1 cellular context compared by ENCODE assay signal in genomic region chr2:73779472-73780241, GRCh38.
TF ChIP-seq lines count a peak whose summit lies in the region.

Gene DUSP11, minus strand, starts transcription at chr2:73780103. Its CDS starts 129 bp downstream, at chr2:73779974.

TF ChIP-seq in K562, 482 proteins besides CTCF, POLR2A, EP300 and RAD21 (continued from another document and continues in another):
- TF ChIP-seq KDM5B (IDR thresholded peaks at IDR 0.05; ENCODE audit: insufficient replicate concordance, low read depth, low read length): peak; percentile 92
- TF ChIP-seq NFE2L1 (tag; IDR thresholded peaks at IDR 0.05; ENCODE audit: borderline replicate concordance, low read depth): no peak
- TF ChIP-seq KLF16 (IDR thresholded peaks at IDR 0.05): 0 out of 2 replicates have a peak, but pooled peaks have one; percentile 29
- 0 out of 2 replicates have a peak, but pooled peaks have one; percentile 30 for TF ChIP-seq ARID3A (IDR thresholded peaks at IDR 0.05; ENCODE audit: borderline replicate concordance, low read depth, low read length)
- peak in 1 of 2 experiments; percentile 65; a peak in 2 of 4 replicates for TF ChIP-seq HDAC1 (IDR thresholded peaks at IDR 0.05)
- TF ChIP-seq ZKSCAN8 (CRISPR knock-in tag; IDR thresholded peaks at IDR 0.05): no peak
- peak; percentile 13; the same call in 1 of the 2 replicates for TF ChIP-seq AFF4 (CRISPR knock-in tag; IDR thresholded peaks at IDR 0.05)
- TF ChIP-seq IRF2 (CRISPR knock-in tag; IDR thresholded peaks at IDR 0.05): no peak
- peak in 1 of 2 experiments; percentile 41 for TF ChIP-seq E2F6 (IDR thresholded peaks at IDR 0.05; ENCODE audit: borderline replicate concordance in 1 of 2, extremely low read depth in 1 of 2, insufficient read depth in 1 of 2, insufficient read length in 1 of 2, low read depth in 1 of 2, low read length in 1 of 2, poor library complexity in 1 of 2, severe bottlenecking in 1 of 2)
- TF ChIP-seq SMAD1 (IDR thresholded peaks at IDR 0.05; ENCODE audit: low read depth, low read length, partially characterized antibody): no peak
- no peak for TF ChIP-seq CHD2 (IDR thresholded peaks at IDR 0.05; ENCODE audit: low read depth, low read length)
- TF ChIP-seq CREM (IDR thresholded peaks at IDR 0.05; ENCODE audit: low read depth): peak; percentile 84
- 0 out of 2 replicates have a peak, but pooled peaks have one; percentile 27 for TF ChIP-seq NBN (IDR thresholded peaks at IDR 0.05; ENCODE audit: low read depth)
- TF ChIP-seq TBP (optimal IDR thresholded peaks at IDR 0.05; ENCODE audit: low read depth, low read length): peak; percentile 41
- TF ChIP-seq RBFOX2 (IDR thresholded peaks at IDR 0.05; ENCODE audit: low read depth, low read length): peak; percentile 87
- peak; percentile 88; the same call in 1 of the 2 replicates for TF ChIP-seq ESRRA (IDR thresholded peaks at IDR 0.05; ENCODE audit: borderline replicate concordance, low read depth)
- TF ChIP-seq SMC3 (conservative IDR thresholded peaks at IDR 0.05; ENCODE audit: insufficient read depth, low read depth, low read length): peak; percentile 64
- TF ChIP-seq HMGN3 (IDR thresholded peaks at IDR 0.05; ENCODE audit: borderline replicate concordance, extremely low read depth, insufficient read length, low read depth, low read length): no peak
- TF ChIP-seq SRSF7 (optimal IDR thresholded peaks at IDR 0.05; ENCODE audit: low read depth, low read length): no peak
- TF ChIP-seq ETV5 (CRISPR knock-in tag; IDR thresholded peaks at IDR 0.05; ENCODE audit: low read depth): peak; percentile 40
- no peak for TF ChIP-seq KLF13 (tag; IDR thresholded peaks at IDR 0.05; ENCODE audit: borderline replicate concordance, low read depth)
- TF ChIP-seq, protein P1, sequence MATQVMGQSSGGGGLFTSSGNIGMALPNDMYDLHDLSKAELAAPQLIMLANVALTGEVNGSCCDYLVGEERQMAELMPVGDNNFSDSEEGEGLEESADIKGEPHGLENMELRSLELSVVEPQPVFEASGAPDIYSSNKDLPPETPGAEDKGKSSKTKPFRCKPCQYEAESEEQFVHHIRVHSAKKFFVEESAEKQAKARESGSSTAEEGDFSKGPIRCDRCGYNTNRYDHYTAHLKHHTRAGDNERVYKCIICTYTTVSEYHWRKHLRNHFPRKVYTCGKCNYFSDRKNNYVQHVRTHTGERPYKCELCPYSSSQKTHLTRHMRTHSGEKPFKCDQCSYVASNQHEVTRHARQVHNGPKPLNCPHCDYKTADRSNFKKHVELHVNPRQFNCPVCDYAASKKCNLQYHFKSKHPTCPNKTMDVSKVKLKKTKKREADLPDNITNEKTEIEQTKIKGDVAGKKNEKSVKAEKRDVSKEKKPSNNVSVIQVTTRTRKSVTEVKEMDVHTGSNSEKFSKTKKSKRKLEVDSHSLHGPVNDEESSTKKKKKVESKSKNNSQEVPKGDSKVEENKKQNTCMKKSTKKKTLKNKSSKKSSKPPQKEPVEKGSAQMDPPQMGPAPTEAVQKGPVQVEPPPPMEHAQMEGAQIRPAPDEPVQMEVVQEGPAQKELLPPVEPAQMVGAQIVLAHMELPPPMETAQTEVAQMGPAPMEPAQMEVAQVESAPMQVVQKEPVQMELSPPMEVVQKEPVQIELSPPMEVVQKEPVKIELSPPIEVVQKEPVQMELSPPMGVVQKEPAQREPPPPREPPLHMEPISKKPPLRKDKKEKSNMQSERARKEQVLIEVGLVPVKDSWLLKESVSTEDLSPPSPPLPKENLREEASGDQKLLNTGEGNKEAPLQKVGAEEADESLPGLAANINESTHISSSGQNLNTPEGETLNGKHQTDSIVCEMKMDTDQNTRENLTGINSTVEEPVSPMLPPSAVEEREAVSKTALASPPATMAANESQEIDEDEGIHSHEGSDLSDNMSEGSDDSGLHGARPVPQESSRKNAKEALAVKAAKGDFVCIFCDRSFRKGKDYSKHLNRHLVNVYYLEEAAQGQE (CRISPR knock-in tag; IDR thresholded peaks at IDR 0.05; ENCODE audit: low read depth): peak; percentile 39; the same call in 1 of the 2 replicates
- TF ChIP-seq L3MBTL2 (IDR thresholded peaks at IDR 0.05): peak; percentile 70
- TF ChIP-seq MBD2 (IDR thresholded peaks at IDR 0.05; ENCODE audit: borderline replicate concordance, low read depth): peak; percentile 62; the same call in 1 of the 2 replicates
- TF ChIP-seq, protein P2, sequence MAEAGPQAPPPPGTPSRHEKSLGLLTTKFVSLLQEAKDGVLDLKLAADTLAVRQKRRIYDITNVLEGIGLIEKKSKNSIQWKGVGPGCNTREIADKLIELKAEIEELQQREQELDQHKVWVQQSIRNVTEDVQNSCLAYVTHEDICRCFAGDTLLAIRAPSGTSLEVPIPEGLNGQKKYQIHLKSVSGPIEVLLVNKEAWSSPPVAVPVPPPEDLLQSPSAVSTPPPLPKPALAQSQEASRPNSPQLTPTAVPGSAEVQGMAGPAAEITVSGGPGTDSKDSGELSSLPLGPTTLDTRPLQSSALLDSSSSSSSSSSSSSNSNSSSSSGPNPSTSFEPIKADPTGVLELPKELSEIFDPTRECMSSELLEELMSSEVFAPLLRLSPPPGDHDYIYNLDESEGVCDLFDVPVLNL (CRISPR knock-in tag; IDR thresholded peaks at IDR 0.05; ENCODE audit: low read depth): no peak
- no peak for TF ChIP-seq MAFF (IDR thresholded peaks at IDR 0.05; ENCODE audit: low read length)
- TF ChIP-seq POLR2AphosphoS2 (IDR thresholded peaks at IDR 0.05; ENCODE audit: low read length): peak; percentile 53; the same call in 1 of the 2 replicates
- TF ChIP-seq TAF1 (IDR thresholded peaks at IDR 0.05; ENCODE audit: control insufficient read depth, extremely low read depth, insufficient read depth, low read length, severe bottlenecking): peak; percentile 81
- TF ChIP-seq NR2C1 (IDR thresholded peaks at IDR 0.05): no peak
- no peak for TF ChIP-seq NR2C1 (tag; IDR thresholded peaks at IDR 0.05)
- peak; percentile 20 to 44; a peak in 1 of 4 replicates for TF ChIP-seq MAZ (CRISPR knock-in tag; conservative IDR thresholded peaks at IDR 0.05 in 1 of 2, IDR thresholded peaks at IDR 0.05 in 1 of 2)
- TF ChIP-seq CSDE1 (IDR thresholded peaks at IDR 0.05): no peak
- no peak; the same call in 1 of the 2 replicates for TF ChIP-seq ZNF232 (CRISPR knock-in tag; IDR thresholded peaks at IDR 0.05)
- TF ChIP-seq YY1 (IDR thresholded peaks at IDR 0.05; ENCODE audit: borderline replicate concordance in 1 of 3, control insufficient read depth in 1 of 3, extremely low read depth in 1 of 3, insufficient read depth in 3 of 3, insufficient read length in 1 of 3, insufficient replicate concordance in 2 of 3, low read depth in 1 of 3, low read length in 2 of 3): peak in 2 of 3 experiments; percentile 74 to 85
- TF ChIP-seq RCOR1 (IDR thresholded peaks at IDR 0.05; ENCODE audit: borderline replicate concordance in 1 of 2, low read depth in 2 of 2, low read length in 2 of 2): peak in 1 of 2 experiments; percentile 69; a peak in 2 of 4 replicates
- no peak for TF ChIP-seq ZNF589 (CRISPR knock-in tag; IDR thresholded peaks at IDR 0.05; ENCODE audit: low read depth)
- 0 out of 2 replicates have a peak, but pooled peaks have one; percentile 38 for TF ChIP-seq ZNF395 (CRISPR knock-in tag; IDR thresholded peaks at IDR 0.05)
- no peak for TF ChIP-seq RAD51 (IDR thresholded peaks at IDR 0.05; ENCODE audit: borderline replicate concordance, low read depth)
- TF ChIP-seq CGGBP1 (CRISPR knock-in tag; IDR thresholded peaks at IDR 0.05): no peak
- peak; percentile 63 for TF ChIP-seq PHF20 (IDR thresholded peaks at IDR 0.05; ENCODE audit: partially characterized antibody)
- TF ChIP-seq ZBTB9 (CRISPR knock-in tag; IDR thresholded peaks at IDR 0.05): no peak
- no peak for TF ChIP-seq ILF3 (IDR thresholded peaks at IDR 0.05; ENCODE audit: borderline replicate concordance)
- TF ChIP-seq ZNF121 (CRISPR knock-in tag; conservative IDR thresholded peaks at IDR 0.05): no peak
- TF ChIP-seq MAX (CRISPR knock-in tag; IDR thresholded peaks at IDR 0.05): peak; percentile 56
- TF ChIP-seq RB1 (IDR thresholded peaks at IDR 0.05; ENCODE audit: low read depth): peak; percentile 57
- TF ChIP-seq ATF7 (IDR thresholded peaks at IDR 0.05): peak; percentile 79
- no peak for TF ChIP-seq HEY1 (CRISPR knock-in tag; IDR thresholded peaks at IDR 0.05; ENCODE audit: borderline replicate concordance)
- TF ChIP-seq FOXK2 (conservative IDR thresholded peaks at IDR 0.05 in 1 of 2, IDR thresholded peaks at IDR 0.05 in 1 of 2; ENCODE audit: low read depth in 2 of 2): peak; percentile 99 to 100
- peak; percentile 86 for TF ChIP-seq GMEB1 (CRISPR knock-in tag; IDR thresholded peaks at IDR 0.05)
- no peak for TF ChIP-seq SNRNP70 (optimal IDR thresholded peaks at IDR 0.05; ENCODE audit: low read depth, low read length)
- no peak for TF ChIP-seq U2AF1 (optimal IDR thresholded peaks at IDR 0.05; ENCODE audit: low read depth, low read length)
